1 cellular context compared by ENCODE assay signal in genomic region chr17:7465481-7466275, GRCh38.
TF ChIP-seq lines count a peak whose summit lies in the region.

No MANE protein-coding gene starts in this region.

TF ChIP-seq in H1, 55 proteins besides CTCF, POLR2A, EP300 and RAD21:
- no peak for TF ChIP-seq SP2 (IDR thresholded peaks at IDR 0.05; ENCODE audit: low read length)
- no peak for TF ChIP-seq FOSL1 (IDR thresholded peaks at IDR 0.05; ENCODE audit: insufficient read depth, low read depth, low read length)
- TF ChIP-seq SRF (IDR thresholded peaks at IDR 0.05; ENCODE audit: low read depth, low read length): no peak
- TF ChIP-seq TEAD4 (IDR thresholded peaks at IDR 0.05; ENCODE audit: low read depth, low read length): no peak
- no peak for TF ChIP-seq EZH2 (IDR thresholded peaks at IDR 0.05; ENCODE audit: low read depth, low read length, severe bottlenecking)
- TF ChIP-seq BRCA1 (IDR thresholded peaks at IDR 0.05; ENCODE audit: low read depth, low read length): no peak
- TF ChIP-seq CBX5 (IDR thresholded peaks at IDR 0.05; ENCODE audit: low read depth, low read length): no peak
- TF ChIP-seq SIX5 (IDR thresholded peaks at IDR 0.05; ENCODE audit: low read depth, low read length): no peak
- no peak for TF ChIP-seq TCF12 (IDR thresholded peaks at IDR 0.05; ENCODE audit: low read depth, low read length)
- no peak for TF ChIP-seq TBP (IDR thresholded peaks at IDR 0.05; ENCODE audit: low read depth, low read length)
- no peak for TF ChIP-seq CREB1 (IDR thresholded peaks at IDR 0.05)
- TF ChIP-seq GABPA (IDR thresholded peaks at IDR 0.05; ENCODE audit: borderline replicate concordance, insufficient read depth, low read length): no peak
- TF ChIP-seq SIRT6 (IDR thresholded peaks at IDR 0.05; ENCODE audit: low read length): no peak
- TF ChIP-seq CEBPB (IDR thresholded peaks at IDR 0.05; ENCODE audit: low read depth, low read length): no peak
- no peak for TF ChIP-seq RFX5 (IDR thresholded peaks at IDR 0.05; ENCODE audit: borderline replicate concordance, low read depth, low read length)
